12 cellular contexts compared by ENCODE assay signal in the genomic region with DNA sequence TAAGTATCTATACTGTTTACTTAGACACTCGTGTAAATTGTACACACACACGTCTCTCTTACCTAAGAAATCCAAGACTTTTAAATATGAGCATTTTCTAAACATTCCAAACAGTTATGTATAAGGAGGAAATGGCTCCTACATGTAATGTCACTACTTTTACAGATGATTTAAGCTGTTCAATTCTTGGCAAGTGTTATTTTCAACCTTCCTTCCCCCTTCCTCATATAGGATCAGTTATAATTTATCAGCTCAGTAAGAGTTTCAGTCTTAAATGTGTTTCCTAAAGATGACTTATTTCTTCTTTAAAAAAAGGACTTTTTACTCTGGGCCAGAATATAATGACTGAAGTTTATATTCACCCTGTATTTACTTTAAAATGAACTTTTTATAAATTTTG.
"Had no signal": no experiment of that assay in that cellular context is flagged by ENCODE, and none has a peak within 500 bp of the region (broad histone marks: within the 10 kb centered on the region; RNA-seq: fewer than 3 reads in every experiment).

No MANE protein-coding gene starts in this region.

- DNase-seq: activated CD4-positive, alpha-beta T cell treated with anti-CD3 and anti-CD28 coated beads for 48 hours; activated CD8-positive, alpha-beta memory T cell treated with anti-CD3 and anti-CD28 coated beads for 24 hours; activated naive CD4-positive, alpha-beta T cell treated with anti-CD3 and anti-CD28 coated beads, Interleukin-2, amount 10 ng/mL, durations not matched to agents 7 days and 5 days; effector memory CD8-positive, alpha-beta T cell; immature natural killer cell; posterior cingulate gyrus; SIG-M5; stimulated activated CD4-positive, alpha-beta T cell treated with anti-CD3 and anti-CD28 coated beads, Interleukin-2, amount 100 ng/mL, for 24 hours; stimulated activated naive CD4-positive, alpha-beta T cell treated with Interleukin-2 at 50 U/mL for 16 hours; T-helper 9 cell had no signal

- H3K27me3 Mint-ChIP-seq: activated naive CD4-positive, alpha-beta T cell treated with anti-CD3 and anti-CD28 coated beads, Interleukin-2, amount 10 ng/mL, durations not matched to agents 7 days and 5 days; central memory CD8-positive, alpha-beta T cell; effector memory CD8-positive, alpha-beta T cell had no signal

- H3K36me3 Mint-ChIP-seq: activated naive CD4-positive, alpha-beta T cell treated with anti-CD3 and anti-CD28 coated beads, Interleukin-2, amount 10 ng/mL, durations not matched to agents 7 days and 5 days; immature natural killer cell; WTC11 had no signal

- H3K4me3 Mint-ChIP-seq: activated naive CD4-positive, alpha-beta T cell treated with anti-CD3 and anti-CD28 coated beads, Interleukin-2, amount 10 ng/mL, durations not matched to agents 7 days and 5 days; central memory CD8-positive, alpha-beta T cell; effector memory CD8-positive, alpha-beta T cell; immature natural killer cell; WTC11 had no signal

- H3K9me3 Mint-ChIP-seq: activated naive CD4-positive, alpha-beta T cell treated with anti-CD3 and anti-CD28 coated beads, Interleukin-2, amount 10 ng/mL, durations not matched to agents 7 days and 5 days; effector memory CD8-positive, alpha-beta T cell had no signal

- H3K4me1 Mint-ChIP-seq: activated naive CD4-positive, alpha-beta T cell treated with anti-CD3 and anti-CD28 coated beads, Interleukin-2, amount 10 ng/mL, durations not matched to agents 7 days and 5 days; central memory CD8-positive, alpha-beta T cell; immature natural killer cell; WTC11 had no signal

- H3K27ac Mint-ChIP-seq: activated naive CD4-positive, alpha-beta T cell treated with anti-CD3 and anti-CD28 coated beads, Interleukin-2, amount 10 ng/mL, durations not matched to agents 7 days and 5 days; effector memory CD8-positive, alpha-beta T cell; immature natural killer cell; WTC11 had no signal

- ATAC-seq: effector memory CD8-positive, alpha-beta T cell had no signal
